8 cellular contexts compared by ENCODE assay signal in genomic region chr2:46983065-46983801, GRCh38. TPM values are rescaled to one million over a fixed set of nuclear protein-coding genes. Genes with fewer than 3 reads are reported as not detected.
DNase-seq lines count a peak whose midpoint lies in the region; ATAC-seq and TF ChIP-seq lines count a peak whose summit lies in the region.

No MANE protein-coding gene starts in this region.

- ATAC-seq in stimulated activated naive CD8-positive, alpha-beta T cell treated with anti-CD3 and anti-CD28 coated beads, Interleukin-15, Interleukin-2, amounts not matched to agents 100 U/mL and 50 U/mL, for 24 hours: no peak
- ATAC-seq in HG02798 (IDR thresholded peaks at IDR 0.05; ENCODE audit: poor library complexity, unreplicated experiment): peak; percentile 54

- H3K4me3 Mint-ChIP-seq in stimulated activated naive CD8-positive, alpha-beta T cell treated with anti-CD3 and anti-CD28 coated beads, Interleukin-15, Interleukin-2, amounts not matched to agents 100 ng/mL and 50 ng/mL, for 24 hours: peak overlapping the region; percentile 23

- intact Hi-C loops in spleen (cut with DNase I; ENCODE audit: low total_unique reads): no loop called here

- peaks cover 91% of the 10 kb centered on the region for H3K4me1 Mint-ChIP-seq in stimulated activated naive CD8-positive, alpha-beta T cell treated with anti-CD3 and anti-CD28 coated beads, Interleukin-15, Interleukin-2, amounts not matched to agents 100 ng/mL and 50 ng/mL, for 24 hours (ENCODE audit: low read depth)

- H3K27ac Mint-ChIP-seq in stimulated activated naive CD8-positive, alpha-beta T cell treated with anti-CD3 and anti-CD28 coated beads, Interleukin-15, Interleukin-2, amounts not matched to agents 100 ng/mL and 50 ng/mL, for 24 hours: peak overlapping the region; percentile 98

- no peaks in the 10 kb centered on the region for H3K9me3 Mint-ChIP-seq in stimulated activated naive CD8-positive, alpha-beta T cell treated with anti-CD3 and anti-CD28 coated beads, Interleukin-15, Interleukin-2, amounts not matched to agents 100 ng/mL and 50 ng/mL, for 24 hours

- no peaks in the 10 kb centered on the region for H3K27me3 ChIP-seq in NT2/D1 (ENCODE audit: insufficient read depth, insufficient read length)
- no peaks in the 10 kb centered on the region for H3K27me3 ChIP-seq in effector memory CD4-positive, alpha-beta T cell (replicated peaks; ENCODE audit: control insufficient read depth, insufficient read depth, low read length, poor library complexity, severe bottlenecking)
- no peaks in the 10 kb centered on the region for H3K27me3 ChIP-seq in spleen (replicated peaks in 1 of 7)

- WGBS in spleen, 5 donors: 19 to 43% (median 29%) methylated on average over 11 to 13 of the region's 13 CpGs

- H3K36me3 Mint-ChIP-seq in stimulated activated naive CD8-positive, alpha-beta T cell treated with anti-CD3 and anti-CD28 coated beads, Interleukin-15, Interleukin-2, amounts not matched to agents 100 ng/mL and 50 ng/mL, for 24 hours (ENCODE audit: low read depth): peaks cover 35% of the 10 kb centered on the region

- H3K27me3 Mint-ChIP-seq in stimulated activated naive CD8-positive, alpha-beta T cell treated with anti-CD3 and anti-CD28 coated beads, Interleukin-15, Interleukin-2, amounts not matched to agents 100 ng/mL and 50 ng/mL, for 24 hours: no peaks in the 10 kb centered on the region

- TF ChIP-seq POLR2A in spleen (IDR thresholded peaks at IDR 0.05): no peak

- peak overlapping the region; percentile 26 for H3K9ac ChIP-seq in NT2/D1 (ENCODE audit: insufficient read length, low read depth)

- H3K9me3 ChIP-seq in NT2/D1 (ENCODE audit: insufficient read depth, low read length) (no peaks in the 10 kb centered on the region), spleen (no peaks in the 10 kb centered on the region)
- H3K9me3 ChIP-seq in effector memory CD4-positive, alpha-beta T cell (ENCODE audit: control insufficient read depth, low read length): no peaks in the 10 kb centered on the region

- peak overlapping the region; percentile 5 for H3K27ac ChIP-seq in effector memory CD4-positive, alpha-beta T cell (ENCODE audit: insufficient read depth, low read length, poor library complexity, severe bottlenecking)
- peak overlapping the region; percentile 62 to 90 (median 78) for H3K27ac ChIP-seq in spleen

- no peak overlapping the region for H3K4me3 ChIP-seq in NT2/D1 (ENCODE audit: insufficient read length, low read depth)
- H3K4me3 ChIP-seq in effector memory CD4-positive, alpha-beta T cell (ENCODE audit: insufficient read depth, low read depth, low read length, poor library complexity, severe bottlenecking): no peak overlapping the region
- H3K4me3 ChIP-seq in spleen: peak overlapping the region in 4 of 8 donors; percentile 5 to 51 (median 12)

- peaks cover 39% of the 10 kb centered on the region for H3K36me3 ChIP-seq in NT2/D1 (ENCODE audit: insufficient read depth, insufficient read length, low read length)
- H3K36me3 ChIP-seq in effector memory CD4-positive, alpha-beta T cell (ENCODE audit: control insufficient read depth, insufficient read depth, low read length): peaks cover 29% of the 10 kb centered on the region
- peaks cover 0 to 60% (median 5%) of the 10 kb centered on the region in 6 donors for H3K36me3 ChIP-seq in spleen

- TF ChIP-seq CTCF in spleen (IDR thresholded peaks at IDR 0.05 in 8 of 11, conservative IDR thresholded peaks at IDR 0.05 in 3 of 11): no peak

- DNase-seq in stimulated activated naive CD8-positive, alpha-beta T cell treated with anti-CD3 and anti-CD28 coated beads, Interleukin-15, Interleukin-2, amounts not matched to agents 100 U/mL and 50 U/mL, for 24 hours: no peak
- DNase-seq in NT2/D1 (ENCODE audit: low read depth, low spot score) (no peak), spleen (peak; percentile 89), cerebellar nuclear complex (lab: John Stamatoyannopoulos, UW) (no peak), NCI-H1105 treated with DMSO at 0.1 percent for 48 hours (lab: John Stamatoyannopoulos, UW) (no peak)
- DNase-seq in effector memory CD4-positive, alpha-beta T cell: no peak

- H3K4me1 ChIP-seq in NT2/D1 (ENCODE audit: insufficient read depth, insufficient read length) (peaks cover 28% of the 10 kb centered on the region), spleen (peaks cover 66 to 100% (median 96%) of the 10 kb centered on the region in 6 donors)
- H3K4me1 ChIP-seq in effector memory CD4-positive, alpha-beta T cell (ENCODE audit: control insufficient read depth, insufficient read depth, low read length, poor library complexity, severe bottlenecking): peaks cover 29% of the 10 kb centered on the region

RNA-seq across cellular contexts. Expression of gene TTC7A, which starts 42.2 kb away (rescaled TPM):
- total RNA-seq in spleen: 10 to 100 TPM; 40.3 to 59.0 (median 47.6) TPM
- 10 to 100 TPM; 13.6 to 37.6 (median 17.7) TPM for polyA plus RNA-seq in spleen
